1 cellular context compared by ENCODE assay signal in the genomic region with DNA sequence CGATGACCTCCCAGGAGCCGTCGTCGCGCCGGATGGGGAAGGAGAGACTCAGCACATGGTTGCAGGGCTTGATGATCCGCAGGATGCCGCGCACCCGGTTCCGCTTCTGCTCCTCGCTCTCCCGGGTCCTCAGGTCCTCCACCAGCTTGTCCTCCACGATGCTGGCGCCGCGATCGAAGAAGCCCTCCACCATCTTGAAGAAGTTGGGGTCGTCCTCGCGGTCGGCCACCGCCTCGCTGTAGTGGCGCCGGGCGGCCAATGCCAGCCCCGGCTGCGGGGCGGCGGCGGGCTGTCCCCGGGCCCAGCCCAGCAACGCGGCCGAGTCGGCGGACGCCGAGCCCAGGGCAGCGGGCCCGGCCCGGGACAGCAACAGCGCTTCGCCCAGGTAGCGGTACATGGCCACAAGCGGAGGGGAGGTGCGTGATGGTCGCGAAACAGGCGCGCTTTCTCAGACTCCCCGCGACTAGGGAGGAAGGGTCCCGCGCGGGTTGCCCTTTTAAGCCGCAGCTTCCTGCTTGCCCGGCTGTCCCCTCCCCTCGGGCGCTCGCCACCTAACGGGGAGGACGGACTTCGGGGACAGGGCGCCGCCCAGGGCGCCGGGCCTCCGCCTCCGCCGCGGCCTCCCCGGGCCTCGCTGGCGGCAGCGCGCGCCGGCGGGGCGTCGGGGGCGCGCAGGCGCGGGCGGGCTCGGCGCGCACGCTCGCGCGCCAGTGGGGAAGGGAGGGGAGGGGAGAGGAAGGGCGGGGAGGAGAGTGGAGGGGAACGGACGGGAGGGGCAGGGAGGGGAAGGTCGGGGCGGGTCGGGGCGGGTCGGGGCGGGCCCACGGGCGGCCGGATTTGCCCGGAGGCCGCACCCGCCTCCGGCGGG.
TF ChIP-seq lines count a peak whose summit lies in the region.

A gene (minus strand): TSS at position 471 of the 868 bp plus-strand sequence. CDS start 74 bp downstream, at position 397.
A gene with protein sequence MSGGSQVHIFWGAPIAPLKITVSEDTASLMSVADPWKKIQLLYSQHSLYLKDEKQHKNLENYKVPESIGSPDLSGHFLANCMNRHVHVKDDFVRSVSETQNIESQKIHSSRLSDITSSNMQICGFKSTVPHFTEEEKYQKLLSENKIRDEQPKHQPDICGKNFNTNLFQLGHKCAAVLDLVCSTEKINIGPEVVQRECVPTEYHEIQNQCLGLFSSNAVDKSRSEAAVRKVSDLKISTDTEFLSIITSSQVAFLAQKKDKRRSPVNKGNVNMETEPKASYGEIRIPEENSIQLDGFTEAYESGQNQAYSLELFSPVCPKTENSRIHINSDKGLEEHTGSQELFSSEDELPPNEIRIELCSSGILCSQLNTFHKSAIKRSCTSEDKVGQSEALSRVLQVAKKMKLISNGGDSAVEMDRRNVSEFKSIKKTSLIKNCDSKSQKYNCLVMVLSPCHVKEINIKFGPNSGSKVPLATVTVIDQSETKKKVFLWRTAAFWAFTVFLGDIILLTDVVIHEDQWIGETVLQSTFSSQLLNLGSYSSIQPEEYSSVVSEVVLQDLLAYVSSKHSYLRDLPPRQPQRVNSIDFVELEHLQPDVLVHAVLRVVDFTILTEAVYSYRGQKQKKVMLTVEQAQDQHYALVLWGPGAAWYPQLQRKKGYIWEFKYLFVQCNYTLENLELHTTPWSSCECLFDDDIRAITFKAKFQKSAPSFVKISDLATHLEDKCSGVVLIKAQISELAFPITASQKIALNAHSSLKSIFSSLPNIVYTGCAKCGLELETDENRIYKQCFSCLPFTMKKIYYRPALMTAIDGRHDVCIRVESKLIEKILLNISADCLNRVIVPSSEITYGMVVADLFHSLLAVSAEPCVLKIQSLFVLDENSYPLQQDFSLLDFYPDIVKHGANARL (plus strand): TSS at position 834 of the 868 bp plus-strand sequence. CDS start 56,149 bp downstream, outside the sequence.

TF ChIP-seq in K562, 482 proteins besides CTCF, POLR2A, EP300 and RAD21 (continued from another document and continues in another):
- peak; percentile 77; the same call in 1 of the 2 replicates for TF ChIP-seq ZNF644 (tag; IDR thresholded peaks at IDR 0.05; ENCODE audit: low read depth)
- TF ChIP-seq, protein P1, sequence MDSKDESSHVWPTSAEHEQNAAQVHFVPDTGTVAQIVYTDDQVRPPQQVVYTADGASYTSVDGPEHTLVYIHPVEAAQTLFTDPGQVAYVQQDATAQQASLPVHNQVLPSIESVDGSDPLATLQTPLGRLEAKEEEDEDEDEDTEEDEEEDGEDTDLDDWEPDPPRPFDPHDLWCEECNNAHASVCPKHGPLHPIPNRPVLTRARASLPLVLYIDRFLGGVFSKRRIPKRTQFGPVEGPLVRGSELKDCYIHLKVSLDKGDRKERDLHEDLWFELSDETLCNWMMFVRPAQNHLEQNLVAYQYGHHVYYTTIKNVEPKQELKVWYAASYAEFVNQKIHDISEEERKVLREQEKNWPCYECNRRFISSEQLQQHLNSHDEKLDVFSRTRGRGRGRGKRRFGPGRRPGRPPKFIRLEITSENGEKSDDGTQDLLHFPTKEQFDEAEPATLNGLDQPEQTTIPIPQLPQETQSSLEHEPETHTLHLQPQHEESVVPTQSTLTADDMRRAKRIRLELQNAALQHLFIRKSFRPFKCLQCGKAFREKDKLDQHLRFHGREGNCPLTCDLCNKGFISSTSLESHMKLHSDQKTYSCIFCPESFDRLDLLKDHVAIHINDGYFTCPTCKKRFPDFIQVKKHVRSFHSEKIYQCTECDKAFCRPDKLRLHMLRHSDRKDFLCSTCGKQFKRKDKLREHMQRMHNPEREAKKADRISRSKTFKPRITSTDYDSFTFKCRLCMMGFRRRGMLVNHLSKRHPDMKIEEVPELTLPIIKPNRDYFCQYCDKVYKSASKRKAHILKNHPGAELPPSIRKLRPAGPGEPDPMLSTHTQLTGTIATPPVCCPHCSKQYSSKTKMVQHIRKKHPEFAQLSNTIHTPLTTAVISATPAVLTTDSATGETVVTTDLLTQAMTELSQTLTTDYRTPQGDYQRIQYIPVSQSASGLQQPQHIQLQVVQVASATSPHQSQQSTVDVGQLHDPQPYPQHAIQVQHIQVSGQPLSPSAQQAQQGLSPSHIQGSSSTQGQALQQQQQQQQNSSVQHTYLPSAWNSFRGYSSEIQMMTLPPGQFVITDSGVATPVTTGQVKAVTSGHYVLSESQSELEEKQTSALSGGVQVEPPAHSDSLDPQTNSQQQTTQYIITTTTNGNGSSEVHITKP (IDR thresholded peaks at IDR 0.05; ENCODE audit: partially characterized antibody) = no peak
- TF ChIP-seq LARP7 (IDR thresholded peaks at IDR 0.05) = no peak
- TF ChIP-seq, protein P2, sequence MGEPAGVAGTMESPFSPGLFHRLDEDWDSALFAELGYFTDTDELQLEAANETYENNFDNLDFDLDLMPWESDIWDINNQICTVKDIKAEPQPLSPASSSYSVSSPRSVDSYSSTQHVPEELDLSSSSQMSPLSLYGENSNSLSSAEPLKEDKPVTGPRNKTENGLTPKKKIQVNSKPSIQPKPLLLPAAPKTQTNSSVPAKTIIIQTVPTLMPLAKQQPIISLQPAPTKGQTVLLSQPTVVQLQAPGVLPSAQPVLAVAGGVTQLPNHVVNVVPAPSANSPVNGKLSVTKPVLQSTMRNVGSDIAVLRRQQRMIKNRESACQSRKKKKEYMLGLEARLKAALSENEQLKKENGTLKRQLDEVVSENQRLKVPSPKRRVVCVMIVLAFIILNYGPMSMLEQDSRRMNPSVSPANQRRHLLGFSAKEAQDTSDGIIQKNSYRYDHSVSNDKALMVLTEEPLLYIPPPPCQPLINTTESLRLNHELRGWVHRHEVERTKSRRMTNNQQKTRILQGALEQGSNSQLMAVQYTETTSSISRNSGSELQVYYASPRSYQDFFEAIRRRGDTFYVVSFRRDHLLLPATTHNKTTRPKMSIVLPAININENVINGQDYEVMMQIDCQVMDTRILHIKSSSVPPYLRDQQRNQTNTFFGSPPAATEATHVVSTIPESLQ (CRISPR knock-in tag; IDR thresholded peaks at IDR 0.05) = no peak
- TF ChIP-seq, protein P3, sequence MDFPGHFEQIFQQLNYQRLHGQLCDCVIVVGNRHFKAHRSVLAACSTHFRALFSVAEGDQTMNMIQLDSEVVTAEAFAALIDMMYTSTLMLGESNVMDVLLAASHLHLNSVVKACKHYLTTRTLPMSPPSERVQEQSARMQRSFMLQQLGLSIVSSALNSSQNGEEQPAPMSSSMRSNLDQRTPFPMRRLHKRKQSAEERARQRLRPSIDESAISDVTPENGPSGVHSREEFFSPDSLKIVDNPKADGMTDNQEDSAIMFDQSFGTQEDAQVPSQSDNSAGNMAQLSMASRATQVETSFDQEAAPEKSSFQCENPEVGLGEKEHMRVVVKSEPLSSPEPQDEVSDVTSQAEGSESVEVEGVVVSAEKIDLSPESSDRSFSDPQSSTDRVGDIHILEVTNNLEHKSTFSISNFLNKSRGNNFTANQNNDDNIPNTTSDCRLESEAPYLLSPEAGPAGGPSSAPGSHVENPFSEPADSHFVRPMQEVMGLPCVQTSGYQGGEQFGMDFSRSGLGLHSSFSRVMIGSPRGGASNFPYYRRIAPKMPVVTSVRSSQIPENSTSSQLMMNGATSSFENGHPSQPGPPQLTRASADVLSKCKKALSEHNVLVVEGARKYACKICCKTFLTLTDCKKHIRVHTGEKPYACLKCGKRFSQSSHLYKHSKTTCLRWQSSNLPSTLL (IDR thresholded peaks at IDR 0.05) = no peak
- TF ChIP-seq CXXC5 (CRISPR knock-in tag; IDR thresholded peaks at IDR 0.05) = peak; percentile 27
- no peak for TF ChIP-seq SUPT5H (IDR thresholded peaks at IDR 0.05)
- no peak for TF ChIP-seq TEAD4 (IDR thresholded peaks at IDR 0.05; ENCODE audit: low read length)
- no peak for TF ChIP-seq TEAD4 (CRISPR knock-in tag; IDR thresholded peaks at IDR 0.05; ENCODE audit: borderline replicate concordance)
- TF ChIP-seq, protein P4, sequence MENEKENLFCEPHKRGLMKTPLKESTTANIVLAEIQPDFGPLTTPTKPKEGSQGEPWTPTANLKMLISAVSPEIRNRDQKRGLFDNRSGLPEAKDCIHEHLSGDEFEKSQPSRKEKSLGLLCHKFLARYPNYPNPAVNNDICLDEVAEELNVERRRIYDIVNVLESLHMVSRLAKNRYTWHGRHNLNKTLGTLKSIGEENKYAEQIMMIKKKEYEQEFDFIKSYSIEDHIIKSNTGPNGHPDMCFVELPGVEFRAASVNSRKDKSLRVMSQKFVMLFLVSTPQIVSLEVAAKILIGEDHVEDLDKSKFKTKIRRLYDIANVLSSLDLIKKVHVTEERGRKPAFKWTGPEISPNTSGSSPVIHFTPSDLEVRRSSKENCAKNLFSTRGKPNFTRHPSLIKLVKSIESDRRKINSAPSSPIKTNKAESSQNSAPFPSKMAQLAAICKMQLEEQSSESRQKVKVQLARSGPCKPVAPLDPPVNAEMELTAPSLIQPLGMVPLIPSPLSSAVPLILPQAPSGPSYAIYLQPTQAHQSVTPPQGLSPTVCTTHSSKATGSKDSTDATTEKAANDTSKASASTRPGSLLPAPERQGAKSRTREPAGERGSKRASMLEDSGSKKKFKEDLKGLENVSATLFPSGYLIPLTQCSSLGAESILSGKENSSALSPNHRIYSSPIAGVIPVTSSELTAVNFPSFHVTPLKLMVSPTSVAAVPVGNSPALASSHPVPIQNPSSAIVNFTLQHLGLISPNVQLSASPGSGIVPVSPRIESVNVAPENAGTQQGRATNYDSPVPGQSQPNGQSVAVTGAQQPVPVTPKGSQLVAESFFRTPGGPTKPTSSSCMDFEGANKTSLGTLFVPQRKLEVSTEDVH (IDR thresholded peaks at IDR 0.05; ENCODE audit: low read depth, partially characterized antibody) = no peak
- TF ChIP-seq, protein P5, sequence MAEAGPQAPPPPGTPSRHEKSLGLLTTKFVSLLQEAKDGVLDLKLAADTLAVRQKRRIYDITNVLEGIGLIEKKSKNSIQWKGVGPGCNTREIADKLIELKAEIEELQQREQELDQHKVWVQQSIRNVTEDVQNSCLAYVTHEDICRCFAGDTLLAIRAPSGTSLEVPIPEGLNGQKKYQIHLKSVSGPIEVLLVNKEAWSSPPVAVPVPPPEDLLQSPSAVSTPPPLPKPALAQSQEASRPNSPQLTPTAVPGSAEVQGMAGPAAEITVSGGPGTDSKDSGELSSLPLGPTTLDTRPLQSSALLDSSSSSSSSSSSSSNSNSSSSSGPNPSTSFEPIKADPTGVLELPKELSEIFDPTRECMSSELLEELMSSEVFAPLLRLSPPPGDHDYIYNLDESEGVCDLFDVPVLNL (CRISPR knock-in tag; IDR thresholded peaks at IDR 0.05; ENCODE audit: low read depth) = no peak
- TF ChIP-seq, protein P6, sequence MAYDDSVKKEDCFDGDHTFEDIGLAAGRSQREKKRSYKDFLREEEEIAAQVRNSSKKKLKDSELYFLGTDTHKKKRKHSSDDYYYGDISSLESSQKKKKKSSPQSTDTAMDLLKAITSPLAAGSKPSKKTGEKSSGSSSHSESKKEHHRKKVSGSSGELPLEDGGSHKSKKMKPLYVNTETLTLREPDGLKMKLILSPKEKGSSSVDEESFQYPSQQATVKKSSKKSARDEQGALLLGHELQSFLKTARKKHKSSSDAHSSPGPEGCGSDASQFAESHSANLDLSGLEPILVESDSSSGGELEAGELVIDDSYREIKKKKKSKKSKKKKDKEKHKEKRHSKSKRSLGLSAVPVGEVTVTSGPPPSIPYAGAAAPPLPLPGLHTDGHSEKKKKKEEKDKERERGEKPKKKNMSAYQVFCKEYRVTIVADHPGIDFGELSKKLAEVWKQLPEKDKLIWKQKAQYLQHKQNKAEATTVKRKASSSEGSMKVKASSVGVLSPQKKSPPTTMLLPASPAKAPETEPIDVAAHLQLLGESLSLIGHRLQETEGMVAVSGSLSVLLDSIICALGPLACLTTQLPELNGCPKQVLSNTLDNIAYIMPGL (CRISPR knock-in tag; IDR thresholded peaks at IDR 0.05) = no peak
- no peak for TF ChIP-seq FOXA3 (CRISPR knock-in tag; conservative IDR thresholded peaks at IDR 0.05 in 1 of 2, IDR thresholded peaks at IDR 0.05 in 1 of 2)
- no peak for TF ChIP-seq ASH1L (IDR thresholded peaks at IDR 0.05; ENCODE audit: borderline replicate concordance, low read depth, partially characterized antibody)
- peak; percentile 50; the same call in 1 of the 2 replicates for TF ChIP-seq RB1 (IDR thresholded peaks at IDR 0.05; ENCODE audit: low read depth)
- TF ChIP-seq, protein P7, sequence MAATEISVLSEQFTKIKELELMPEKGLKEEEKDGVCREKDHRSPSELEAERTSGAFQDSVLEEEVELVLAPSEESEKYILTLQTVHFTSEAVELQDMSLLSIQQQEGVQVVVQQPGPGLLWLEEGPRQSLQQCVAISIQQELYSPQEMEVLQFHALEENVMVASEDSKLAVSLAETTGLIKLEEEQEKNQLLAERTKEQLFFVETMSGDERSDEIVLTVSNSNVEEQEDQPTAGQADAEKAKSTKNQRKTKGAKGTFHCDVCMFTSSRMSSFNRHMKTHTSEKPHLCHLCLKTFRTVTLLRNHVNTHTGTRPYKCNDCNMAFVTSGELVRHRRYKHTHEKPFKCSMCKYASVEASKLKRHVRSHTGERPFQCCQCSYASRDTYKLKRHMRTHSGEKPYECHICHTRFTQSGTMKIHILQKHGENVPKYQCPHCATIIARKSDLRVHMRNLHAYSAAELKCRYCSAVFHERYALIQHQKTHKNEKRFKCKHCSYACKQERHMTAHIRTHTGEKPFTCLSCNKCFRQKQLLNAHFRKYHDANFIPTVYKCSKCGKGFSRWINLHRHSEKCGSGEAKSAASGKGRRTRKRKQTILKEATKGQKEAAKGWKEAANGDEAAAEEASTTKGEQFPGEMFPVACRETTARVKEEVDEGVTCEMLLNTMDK (IDR thresholded peaks at IDR 0.05; ENCODE audit: borderline replicate concordance, insufficient read depth, low read depth, low read length, poor library complexity, severe bottlenecking) = peak; percentile 28
- TF ChIP-seq, protein P8, sequence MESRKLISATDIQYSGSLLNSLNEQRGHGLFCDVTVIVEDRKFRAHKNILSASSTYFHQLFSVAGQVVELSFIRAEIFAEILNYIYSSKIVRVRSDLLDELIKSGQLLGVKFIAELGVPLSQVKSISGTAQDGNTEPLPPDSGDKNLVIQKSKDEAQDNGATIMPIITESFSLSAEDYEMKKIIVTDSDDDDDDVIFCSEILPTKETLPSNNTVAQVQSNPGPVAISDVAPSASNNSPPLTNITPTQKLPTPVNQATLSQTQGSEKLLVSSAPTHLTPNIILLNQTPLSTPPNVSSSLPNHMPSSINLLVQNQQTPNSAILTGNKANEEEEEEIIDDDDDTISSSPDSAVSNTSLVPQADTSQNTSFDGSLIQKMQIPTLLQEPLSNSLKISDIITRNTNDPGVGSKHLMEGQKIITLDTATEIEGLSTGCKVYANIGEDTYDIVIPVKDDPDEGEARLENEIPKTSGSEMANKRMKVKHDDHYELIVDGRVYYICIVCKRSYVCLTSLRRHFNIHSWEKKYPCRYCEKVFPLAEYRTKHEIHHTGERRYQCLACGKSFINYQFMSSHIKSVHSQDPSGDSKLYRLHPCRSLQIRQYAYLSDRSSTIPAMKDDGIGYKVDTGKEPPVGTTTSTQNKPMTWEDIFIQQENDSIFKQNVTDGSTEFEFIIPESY (CRISPR knock-in tag; IDR thresholded peaks at IDR 0.05) = no peak
- no peak for TF ChIP-seq HDAC8 (tag; IDR thresholded peaks at IDR 0.05)
- TF ChIP-seq, protein P9, sequence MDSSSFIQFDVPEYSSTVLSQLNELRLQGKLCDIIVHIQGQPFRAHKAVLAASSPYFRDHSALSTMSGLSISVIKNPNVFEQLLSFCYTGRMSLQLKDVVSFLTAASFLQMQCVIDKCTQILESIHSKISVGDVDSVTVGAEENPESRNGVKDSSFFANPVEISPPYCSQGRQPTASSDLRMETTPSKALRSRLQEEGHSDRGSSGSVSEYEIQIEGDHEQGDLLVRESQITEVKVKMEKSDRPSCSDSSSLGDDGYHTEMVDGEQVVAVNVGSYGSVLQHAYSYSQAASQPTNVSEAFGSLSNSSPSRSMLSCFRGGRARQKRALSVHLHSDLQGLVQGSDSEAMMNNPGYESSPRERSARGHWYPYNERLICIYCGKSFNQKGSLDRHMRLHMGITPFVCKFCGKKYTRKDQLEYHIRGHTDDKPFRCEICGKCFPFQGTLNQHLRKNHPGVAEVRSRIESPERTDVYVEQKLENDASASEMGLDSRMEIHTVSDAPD (CRISPR knock-in tag; IDR thresholded peaks at IDR 0.05) = no peak
- no peak for TF ChIP-seq ZNF76 (CRISPR knock-in tag; IDR thresholded peaks at IDR 0.05; ENCODE audit: borderline replicate concordance)
- no peak for TF ChIP-seq ZFPM2 (CRISPR knock-in tag; IDR thresholded peaks at IDR 0.05)
- no peak for TF ChIP-seq ZNF24 (IDR thresholded peaks at IDR 0.05)
- TF ChIP-seq TAF9B (IDR thresholded peaks at IDR 0.05; ENCODE audit: partially characterized antibody) = no peak
